ENCODE assay signal across 2 cellular contexts in the genomic region with DNA sequence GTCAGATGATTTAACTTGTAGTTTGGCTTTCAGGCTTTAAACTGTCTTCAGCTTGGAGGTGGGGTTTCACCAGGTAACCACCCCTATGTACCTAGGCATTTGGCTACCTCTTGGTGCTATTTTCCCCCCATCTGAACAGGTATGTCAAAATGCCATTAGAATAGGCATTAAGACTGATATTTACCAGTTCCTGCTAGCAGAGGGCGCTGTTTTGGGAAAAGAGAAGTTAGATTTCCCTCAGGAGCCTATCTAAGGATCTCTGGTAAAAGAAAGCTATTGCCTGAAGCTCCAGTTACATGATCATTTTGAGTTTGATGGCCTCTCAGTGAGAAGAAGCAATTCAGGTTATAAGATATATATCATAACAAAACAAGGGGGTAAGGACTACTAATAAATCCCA.
TF ChIP-seq lines count a peak whose summit lies in the region.

No MANE protein-coding gene starts in this region.

TF ChIP-seq in liver, 16 proteins besides CTCF, POLR2A, EP300 and RAD21 (continued from another document):
- TF ChIP-seq REST (IDR thresholded peaks at IDR 0.05) (no peak), HNF4A (conservative IDR thresholded peaks at IDR 0.05) (no peak), TAF1 (conservative IDR thresholded peaks at IDR 0.05) (no peak), ZBTB33 (IDR thresholded peaks at IDR 0.05) (no peak)
- TF ChIP-seq, protein P1, sequence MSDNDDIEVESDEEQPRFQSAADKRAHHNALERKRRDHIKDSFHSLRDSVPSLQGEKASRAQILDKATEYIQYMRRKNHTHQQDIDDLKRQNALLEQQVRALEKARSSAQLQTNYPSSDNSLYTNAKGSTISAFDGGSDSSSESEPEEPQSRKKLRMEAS (IDR thresholded peaks at IDR 0.05): no peak
- TF ChIP-seq, protein P2, sequence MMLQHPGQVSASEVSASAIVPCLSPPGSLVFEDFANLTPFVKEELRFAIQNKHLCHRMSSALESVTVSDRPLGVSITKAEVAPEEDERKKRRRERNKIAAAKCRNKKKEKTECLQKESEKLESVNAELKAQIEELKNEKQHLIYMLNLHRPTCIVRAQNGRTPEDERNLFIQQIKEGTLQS (IDR thresholded peaks at IDR 0.05): no peak

TF ChIP-seq in HepG2, 621 proteins besides CTCF, POLR2A, EP300 and RAD21 (continued from another document):
- TF ChIP-seq PBX3 (CRISPR knock-in tag; IDR thresholded peaks at IDR 0.05; ENCODE audit: borderline replicate concordance) (no peak), HIVEP1 (CRISPR knock-in tag; IDR thresholded peaks at IDR 0.05) (no peak), POLR2AphosphoS2 (IDR thresholded peaks at IDR 0.05; ENCODE audit: low read depth, low read length) (no peak), YEATS2 (CRISPR knock-in tag; IDR thresholded peaks at IDR 0.05; ENCODE audit: borderline replicate concordance) (no peak)
